In the genomic region with DNA sequence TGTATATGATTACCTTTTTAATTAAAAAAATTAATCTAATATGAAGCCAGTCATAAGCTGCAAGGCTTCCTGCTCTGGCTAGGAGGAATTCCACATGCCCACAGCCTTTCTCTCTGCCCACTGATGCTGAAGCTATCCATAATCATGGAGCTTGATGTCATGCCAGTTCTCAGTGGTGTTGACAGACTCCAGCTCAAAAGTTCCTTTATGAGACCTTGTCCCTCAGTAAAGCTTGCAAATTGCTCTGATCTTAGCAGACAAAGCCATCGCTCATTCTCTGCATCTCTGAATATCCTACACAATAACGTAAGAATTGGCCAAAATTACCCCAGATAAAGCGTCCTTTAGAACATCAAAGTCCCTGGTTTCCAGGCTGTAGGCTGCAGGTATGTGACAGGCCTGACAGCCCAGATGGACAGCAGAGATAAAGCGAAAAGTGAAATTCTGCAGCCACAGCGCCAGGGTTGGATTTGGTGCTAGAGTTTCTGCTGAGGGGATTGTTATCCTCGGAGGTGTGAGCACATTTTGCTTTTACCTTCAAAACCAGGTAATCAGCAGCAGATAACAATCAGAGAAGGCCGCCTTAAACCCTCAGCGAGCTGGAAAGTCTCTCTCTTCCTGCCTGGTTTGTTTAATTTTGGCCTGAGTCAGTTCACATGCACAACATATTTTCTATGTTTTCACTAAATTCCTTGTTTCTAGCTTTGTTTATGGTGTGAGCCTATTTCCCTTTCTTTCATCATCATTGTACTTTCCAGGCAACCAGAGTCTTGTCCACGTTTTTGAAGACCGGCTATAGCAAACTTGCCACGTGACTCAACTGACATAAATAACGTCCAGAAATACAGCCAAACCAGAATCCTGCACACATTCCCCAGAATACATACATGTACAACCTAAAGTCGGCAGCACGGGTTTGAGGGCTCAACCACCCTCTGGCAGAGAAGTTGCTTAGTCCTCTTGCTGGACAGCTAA, we compare ENCODE assay signal across 1 cellular context.
A peak's percentile ranks its signal among the peaks of the same experiment; 100 is the strongest.
TF ChIP-seq lines count a peak whose summit lies in the region.

No MANE protein-coding gene starts in this region.

TF ChIP-seq in K562, 482 proteins besides CTCF, POLR2A, EP300 and RAD21 (continues in another document):
- TF ChIP-seq, protein P1, sequence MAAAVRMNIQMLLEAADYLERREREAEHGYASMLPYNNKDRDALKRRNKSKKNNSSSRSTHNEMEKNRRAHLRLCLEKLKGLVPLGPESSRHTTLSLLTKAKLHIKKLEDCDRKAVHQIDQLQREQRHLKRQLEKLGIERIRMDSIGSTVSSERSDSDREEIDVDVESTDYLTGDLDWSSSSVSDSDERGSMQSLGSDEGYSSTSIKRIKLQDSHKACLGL (CRISPR knock-in tag; IDR thresholded peaks at IDR 0.05; ENCODE audit: borderline replicate concordance, poor library complexity, severe bottlenecking), result no peak
- TF ChIP-seq ZFP1 (CRISPR knock-in tag; IDR thresholded peaks at IDR 0.05) (no peak), NR2F6 (CRISPR knock-in tag; IDR thresholded peaks at IDR 0.05) (no peak), KDM1A (IDR thresholded peaks at IDR 0.05) (no peak), TCF3 (CRISPR knock-in tag; IDR thresholded peaks at IDR 0.05) (peak; percentile 41), LCOR (CRISPR knock-in tag; IDR thresholded peaks at IDR 0.05) (no peak), RBM39 (optimal IDR thresholded peaks at IDR 0.05; ENCODE audit: low read depth, low read length) (no peak), DNMT1 (IDR thresholded peaks at IDR 0.05) (no peak), U2AF2 (optimal IDR thresholded peaks at IDR 0.05; ENCODE audit: low read depth, low read length) (no peak), KDM2B (CRISPR knock-in tag; IDR thresholded peaks at IDR 0.05) (no peak), ZNF589 (CRISPR knock-in tag; IDR thresholded peaks at IDR 0.05; ENCODE audit: low read depth) (peak; percentile 69; the same call in 1 of the 2 replicates)
- TF ChIP-seq, protein P2, sequence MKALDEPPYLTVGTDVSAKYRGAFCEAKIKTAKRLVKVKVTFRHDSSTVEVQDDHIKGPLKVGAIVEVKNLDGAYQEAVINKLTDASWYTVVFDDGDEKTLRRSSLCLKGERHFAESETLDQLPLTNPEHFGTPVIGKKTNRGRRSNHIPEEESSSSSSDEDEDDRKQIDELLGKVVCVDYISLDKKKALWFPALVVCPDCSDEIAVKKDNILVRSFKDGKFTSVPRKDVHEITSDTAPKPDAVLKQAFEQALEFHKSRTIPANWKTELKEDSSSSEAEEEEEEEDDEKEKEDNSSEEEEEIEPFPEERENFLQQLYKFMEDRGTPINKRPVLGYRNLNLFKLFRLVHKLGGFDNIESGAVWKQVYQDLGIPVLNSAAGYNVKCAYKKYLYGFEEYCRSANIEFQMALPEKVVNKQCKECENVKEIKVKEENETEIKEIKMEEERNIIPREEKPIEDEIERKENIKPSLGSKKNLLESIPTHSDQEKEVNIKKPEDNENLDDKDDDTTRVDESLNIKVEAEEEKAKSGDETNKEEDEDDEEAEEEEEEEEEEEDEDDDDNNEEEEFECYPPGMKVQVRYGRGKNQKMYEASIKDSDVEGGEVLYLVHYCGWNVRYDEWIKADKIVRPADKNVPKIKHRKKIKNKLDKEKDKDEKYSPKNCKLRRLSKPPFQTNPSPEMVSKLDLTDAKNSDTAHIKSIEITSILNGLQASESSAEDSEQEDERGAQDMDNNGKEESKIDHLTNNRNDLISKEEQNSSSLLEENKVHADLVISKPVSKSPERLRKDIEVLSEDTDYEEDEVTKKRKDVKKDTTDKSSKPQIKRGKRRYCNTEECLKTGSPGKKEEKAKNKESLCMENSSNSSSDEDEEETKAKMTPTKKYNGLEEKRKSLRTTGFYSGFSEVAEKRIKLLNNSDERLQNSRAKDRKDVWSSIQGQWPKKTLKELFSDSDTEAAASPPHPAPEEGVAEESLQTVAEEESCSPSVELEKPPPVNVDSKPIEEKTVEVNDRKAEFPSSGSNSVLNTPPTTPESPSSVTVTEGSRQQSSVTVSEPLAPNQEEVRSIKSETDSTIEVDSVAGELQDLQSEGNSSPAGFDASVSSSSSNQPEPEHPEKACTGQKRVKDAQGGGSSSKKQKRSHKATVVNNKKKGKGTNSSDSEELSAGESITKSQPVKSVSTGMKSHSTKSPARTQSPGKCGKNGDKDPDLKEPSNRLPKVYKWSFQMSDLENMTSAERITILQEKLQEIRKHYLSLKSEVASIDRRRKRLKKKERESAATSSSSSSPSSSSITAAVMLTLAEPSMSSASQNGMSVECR (CRISPR knock-in tag; IDR thresholded peaks at IDR 0.05), result no peak
- TF ChIP-seq, protein P3, sequence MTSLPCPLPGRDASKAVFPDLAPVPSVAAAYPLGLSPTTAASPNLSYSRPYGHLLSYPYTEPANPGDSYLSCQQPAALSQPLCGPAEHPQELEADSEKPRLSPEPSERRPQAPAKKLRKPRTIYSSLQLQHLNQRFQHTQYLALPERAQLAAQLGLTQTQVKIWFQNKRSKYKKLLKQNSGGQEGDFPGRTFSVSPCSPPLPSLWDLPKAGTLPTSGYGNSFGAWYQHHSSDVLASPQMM (CRISPR knock-in tag; IDR thresholded peaks at IDR 0.05), result no peak
- TF ChIP-seq, protein P4, sequence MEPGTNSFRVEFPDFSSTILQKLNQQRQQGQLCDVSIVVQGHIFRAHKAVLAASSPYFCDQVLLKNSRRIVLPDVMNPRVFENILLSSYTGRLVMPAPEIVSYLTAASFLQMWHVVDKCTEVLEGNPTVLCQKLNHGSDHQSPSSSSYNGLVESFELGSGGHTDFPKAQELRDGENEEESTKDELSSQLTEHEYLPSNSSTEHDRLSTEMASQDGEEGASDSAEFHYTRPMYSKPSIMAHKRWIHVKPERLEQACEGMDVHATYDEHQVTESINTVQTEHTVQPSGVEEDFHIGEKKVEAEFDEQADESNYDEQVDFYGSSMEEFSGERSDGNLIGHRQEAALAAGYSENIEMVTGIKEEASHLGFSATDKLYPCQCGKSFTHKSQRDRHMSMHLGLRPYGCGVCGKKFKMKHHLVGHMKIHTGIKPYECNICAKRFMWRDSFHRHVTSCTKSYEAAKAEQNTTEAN (CRISPR knock-in tag; IDR thresholded peaks at IDR 0.05), result no peak
- TF ChIP-seq, protein P5, sequence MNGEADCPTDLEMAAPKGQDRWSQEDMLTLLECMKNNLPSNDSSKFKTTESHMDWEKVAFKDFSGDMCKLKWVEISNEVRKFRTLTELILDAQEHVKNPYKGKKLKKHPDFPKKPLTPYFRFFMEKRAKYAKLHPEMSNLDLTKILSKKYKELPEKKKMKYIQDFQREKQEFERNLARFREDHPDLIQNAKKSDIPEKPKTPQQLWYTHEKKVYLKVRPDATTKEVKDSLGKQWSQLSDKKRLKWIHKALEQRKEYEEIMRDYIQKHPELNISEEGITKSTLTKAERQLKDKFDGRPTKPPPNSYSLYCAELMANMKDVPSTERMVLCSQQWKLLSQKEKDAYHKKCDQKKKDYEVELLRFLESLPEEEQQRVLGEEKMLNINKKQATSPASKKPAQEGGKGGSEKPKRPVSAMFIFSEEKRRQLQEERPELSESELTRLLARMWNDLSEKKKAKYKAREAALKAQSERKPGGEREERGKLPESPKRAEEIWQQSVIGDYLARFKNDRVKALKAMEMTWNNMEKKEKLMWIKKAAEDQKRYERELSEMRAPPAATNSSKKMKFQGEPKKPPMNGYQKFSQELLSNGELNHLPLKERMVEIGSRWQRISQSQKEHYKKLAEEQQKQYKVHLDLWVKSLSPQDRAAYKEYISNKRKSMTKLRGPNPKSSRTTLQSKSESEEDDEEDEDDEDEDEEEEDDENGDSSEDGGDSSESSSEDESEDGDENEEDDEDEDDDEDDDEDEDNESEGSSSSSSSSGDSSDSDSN (IDR thresholded peaks at IDR 0.05; ENCODE audit: borderline replicate concordance in 1 of 2, low read depth in 2 of 2, low read length in 2 of 2), result no peak
- TF ChIP-seq, protein P6, sequence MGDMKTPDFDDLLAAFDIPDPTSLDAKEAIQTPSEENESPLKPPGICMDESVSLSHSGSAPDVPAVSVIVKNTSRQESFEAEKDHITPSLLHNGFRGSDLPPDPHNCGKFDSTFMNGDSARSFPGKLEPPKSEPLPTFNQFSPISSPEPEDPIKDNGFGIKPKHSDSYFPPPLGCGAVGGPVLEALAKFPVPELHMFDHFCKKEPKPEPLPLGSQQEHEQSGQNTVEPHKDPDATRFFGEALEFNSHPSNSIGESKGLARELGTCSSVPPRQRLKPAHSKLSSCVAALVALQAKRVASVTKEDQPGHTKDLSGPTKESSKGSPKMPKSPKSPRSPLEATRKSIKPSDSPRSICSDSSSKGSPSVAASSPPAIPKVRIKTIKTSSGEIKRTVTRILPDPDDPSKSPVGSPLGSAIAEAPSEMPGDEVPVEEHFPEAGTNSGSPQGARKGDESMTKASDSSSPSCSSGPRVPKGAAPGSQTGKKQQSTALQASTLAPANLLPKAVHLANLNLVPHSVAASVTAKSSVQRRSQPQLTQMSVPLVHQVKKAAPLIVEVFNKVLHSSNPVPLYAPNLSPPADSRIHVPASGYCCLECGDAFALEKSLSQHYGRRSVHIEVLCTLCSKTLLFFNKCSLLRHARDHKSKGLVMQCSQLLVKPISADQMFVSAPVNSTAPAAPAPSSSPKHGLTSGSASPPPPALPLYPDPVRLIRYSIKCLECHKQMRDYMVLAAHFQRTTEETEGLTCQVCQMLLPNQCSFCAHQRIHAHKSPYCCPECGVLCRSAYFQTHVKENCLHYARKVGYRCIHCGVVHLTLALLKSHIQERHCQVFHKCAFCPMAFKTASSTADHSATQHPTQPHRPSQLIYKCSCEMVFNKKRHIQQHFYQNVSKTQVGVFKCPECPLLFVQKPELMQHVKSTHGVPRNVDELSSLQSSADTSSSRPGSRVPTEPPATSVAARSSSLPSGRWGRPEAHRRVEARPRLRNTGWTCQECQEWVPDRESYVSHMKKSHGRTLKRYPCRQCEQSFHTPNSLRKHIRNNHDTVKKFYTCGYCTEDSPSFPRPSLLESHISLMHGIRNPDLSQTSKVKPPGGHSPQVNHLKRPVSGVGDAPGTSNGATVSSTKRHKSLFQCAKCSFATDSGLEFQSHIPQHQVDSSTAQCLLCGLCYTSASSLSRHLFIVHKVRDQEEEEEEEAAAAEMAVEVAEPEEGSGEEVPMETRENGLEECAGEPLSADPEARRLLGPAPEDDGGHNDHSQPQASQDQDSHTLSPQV (IDR thresholded peaks at IDR 0.05), result no peak
- TF ChIP-seq, protein P7, sequence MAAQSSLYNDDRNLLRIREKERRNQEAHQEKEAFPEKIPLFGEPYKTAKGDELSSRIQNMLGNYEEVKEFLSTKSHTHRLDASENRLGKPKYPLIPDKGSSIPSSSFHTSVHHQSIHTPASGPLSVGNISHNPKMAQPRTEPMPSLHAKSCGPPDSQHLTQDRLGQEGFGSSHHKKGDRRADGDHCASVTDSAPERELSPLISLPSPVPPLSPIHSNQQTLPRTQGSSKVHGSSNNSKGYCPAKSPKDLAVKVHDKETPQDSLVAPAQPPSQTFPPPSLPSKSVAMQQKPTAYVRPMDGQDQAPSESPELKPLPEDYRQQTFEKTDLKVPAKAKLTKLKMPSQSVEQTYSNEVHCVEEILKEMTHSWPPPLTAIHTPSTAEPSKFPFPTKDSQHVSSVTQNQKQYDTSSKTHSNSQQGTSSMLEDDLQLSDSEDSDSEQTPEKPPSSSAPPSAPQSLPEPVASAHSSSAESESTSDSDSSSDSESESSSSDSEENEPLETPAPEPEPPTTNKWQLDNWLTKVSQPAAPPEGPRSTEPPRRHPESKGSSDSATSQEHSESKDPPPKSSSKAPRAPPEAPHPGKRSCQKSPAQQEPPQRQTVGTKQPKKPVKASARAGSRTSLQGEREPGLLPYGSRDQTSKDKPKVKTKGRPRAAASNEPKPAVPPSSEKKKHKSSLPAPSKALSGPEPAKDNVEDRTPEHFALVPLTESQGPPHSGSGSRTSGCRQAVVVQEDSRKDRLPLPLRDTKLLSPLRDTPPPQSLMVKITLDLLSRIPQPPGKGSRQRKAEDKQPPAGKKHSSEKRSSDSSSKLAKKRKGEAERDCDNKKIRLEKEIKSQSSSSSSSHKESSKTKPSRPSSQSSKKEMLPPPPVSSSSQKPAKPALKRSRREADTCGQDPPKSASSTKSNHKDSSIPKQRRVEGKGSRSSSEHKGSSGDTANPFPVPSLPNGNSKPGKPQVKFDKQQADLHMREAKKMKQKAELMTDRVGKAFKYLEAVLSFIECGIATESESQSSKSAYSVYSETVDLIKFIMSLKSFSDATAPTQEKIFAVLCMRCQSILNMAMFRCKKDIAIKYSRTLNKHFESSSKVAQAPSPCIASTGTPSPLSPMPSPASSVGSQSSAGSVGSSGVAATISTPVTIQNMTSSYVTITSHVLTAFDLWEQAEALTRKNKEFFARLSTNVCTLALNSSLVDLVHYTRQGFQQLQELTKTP (IDR thresholded peaks at IDR 0.05; ENCODE audit: low read depth in 1 of 2, partially characterized antibody in 2 of 2), result no peak
